In genomic region chr7:16420649-16421332, GRCh38 we compare ENCODE assay signal across 8 cellular contexts. TPM values are rescaled to one million over a fixed set of nuclear protein-coding genes. Genes with fewer than 3 reads are reported as not detected.
DNase-seq lines count a peak whose midpoint lies in the region; ATAC-seq, FAIRE-seq and TF ChIP-seq lines count a peak whose summit lies in the region.

No MANE protein-coding gene starts in this region.

- FAIRE-seq in keratinocyte (lab: Jason Lieb, UNC): peak; percentile 83

- H3K9me3 ChIP-seq in keratinocyte (ENCODE audit: control insufficient read depth, low read depth, low read length): no peaks in the 10 kb centered on the region

- ATAC-seq in GM18870 (IDR thresholded peaks at IDR 0.05; ENCODE audit: unreplicated experiment): peak; percentile 85
- peak; percentile 88 for ATAC-seq in HG03108 (IDR thresholded peaks at IDR 0.05; ENCODE audit: unreplicated experiment)

- peak overlapping the region; percentile 88 for H3K4me3 ChIP-seq in ACC112 (ENCODE audit: low read depth, low read length)
- peak overlapping the region; percentile 44 to 80 (median 65) for H3K4me3 ChIP-seq in keratinocyte (ENCODE audit: control insufficient read depth in 2 of 3, extremely low read depth in 1 of 3, insufficient read depth in 2 of 3, low read depth in 1 of 3, low read length in 3 of 3)

- H3K9me1 ChIP-seq in keratinocyte (ENCODE audit: control insufficient read depth, extremely low read depth, insufficient read depth, low read length): no peaks in the 10 kb centered on the region

- peak overlapping the region; percentile 97 for H3K4me2 ChIP-seq in keratinocyte (ENCODE audit: control insufficient read depth, extremely low read depth, insufficient read depth, low read depth, low read length)

- H2AFZ ChIP-seq in ACC112 (ENCODE audit: low read length, unreplicated experiment) (peak overlapping the region; percentile 96), keratinocyte (ENCODE audit: control insufficient read depth, low read length) (peak overlapping the region; percentile 97)

- H3K79me2 ChIP-seq in ACC112 (ENCODE audit: control insufficient read depth, insufficient read depth, low read length, unreplicated experiment) (no peaks in the 10 kb centered on the region), keratinocyte (ENCODE audit: control insufficient read depth, insufficient read depth, low read length) (no peaks in the 10 kb centered on the region)

- dilution Hi-C loops in keratinocyte (cut with MboI; ENCODE audit: extremely low pct_ligation_motif_present, low sequenced_read_pairs): no loop called here

- no peaks in the 10 kb centered on the region for H4K20me1 ChIP-seq in keratinocyte (ENCODE audit: control insufficient read depth, extremely low read depth, insufficient read depth, low read length)

- peak in 2 of 3 experiments; percentile 16 to 45 for TF ChIP-seq CTCF in keratinocyte (optimal IDR thresholded peaks at IDR 0.05 in 1 of 3, IDR thresholded peaks at IDR 0.05 in 1 of 3, conservative IDR thresholded peaks at IDR 0.05 in 1 of 3; ENCODE audit: extremely low read depth in 1 of 3, insufficient read depth in 2 of 3, low read length in 3 of 3)

- DNase-seq in NCI-H345 treated with DMSO at 0.1 percent for 48 hours (lab: John Stamatoyannopoulos, UW; ENCODE audit: unreplicated experiment) (peak; percentile 77), cerebellum (ENCODE audit: low spot score) (peak; percentile 83), keratinocyte (ENCODE audit: low read depth, low spot score) (peak; percentile 48)
- DNase-seq in activated CD4-positive, CD25-positive, alpha-beta regulatory T cell treated with anti-CD3 and anti-CD28 coated beads, Interleukin-2, amount 50 U/mL, for 72 hours: peak; percentile 78
- DNase-seq in stimulated activated CD4-positive, alpha-beta T cell treated with anti-CD3 and anti-CD28 coated beads, Interleukin-15, amount 100 ng/mL, for 1 hour (ENCODE audit: low read depth in 1 of 2, low spot score in 1 of 2): peak; percentile 42 to 65

- peak overlapping the region; percentile 86 for H3K9ac ChIP-seq in keratinocyte (ENCODE audit: control insufficient read depth, extremely low read depth, insufficient read depth, low read length)

- peaks cover 27% of the 10 kb centered on the region for H3K4me1 ChIP-seq in ACC112 (ENCODE audit: control insufficient read depth, insufficient read depth, low read length, unreplicated experiment)
- H3K4me1 ChIP-seq in keratinocyte (ENCODE audit: control insufficient read depth, extremely low read depth, insufficient read depth, low read length): peaks cover 22% of the 10 kb centered on the region

- H3K36me3 ChIP-seq in ACC112 (ENCODE audit: insufficient read depth, low read length): no peaks in the 10 kb centered on the region
- H3K36me3 ChIP-seq in keratinocyte (ENCODE audit: control insufficient read depth in 2 of 2, extremely low read depth in 1 of 2, insufficient read depth in 2 of 2, low read length in 2 of 2): no peaks in the 10 kb centered on the region

- H3K27ac ChIP-seq in ACC112 (ENCODE audit: low read depth, low read length): peak overlapping the region; percentile 90
- peak overlapping the region; percentile 86 for H3K27ac ChIP-seq in keratinocyte (ENCODE audit: control insufficient read depth, insufficient read depth, low read length)

- H3K27me3 ChIP-seq in ACC112 (ENCODE audit: insufficient read depth, low read length): no peaks in the 10 kb centered on the region
- no peaks in the 10 kb centered on the region for H3K27me3 ChIP-seq in keratinocyte (ENCODE audit: control insufficient read depth, extremely low read depth, insufficient read depth, low read length)

RNA-seq across cellular contexts. Expression of gene CRPPA, which starts 0.5 kb away (rescaled TPM):
- 7.5 TPM for total RNA-seq in cerebellum
- polyA plus RNA-seq in keratinocyte: 0.33 to 0.66 TPM (median 0.51 TPM) in 3 replicates
- polyA plus RNA-seq in keratinocyte (2011; ENCODE audit: low read depth): 0.79 TPM
- polyA plus RNA-seq in keratinocyte (2011; cell fraction: cytosol; rRNA removed): 0.31 and 0.79 TPM in 2 replicates
- 0.44 and 0.65 TPM in 2 replicates for polyA plus RNA-seq in keratinocyte (2011; cell fraction: nucleus; rRNA removed)
- 0.30 and 0.39 TPM in 2 replicates for polyA plus RNA-seq in keratinocyte (2012; ENCODE audit: low replicate concordance)
- polyA minus RNA-seq in keratinocyte: 0.10 to 1.5 TPM (median 0.73 TPM) in 3 replicates
- polyA minus RNA-seq in keratinocyte (2011; cell fraction: cytosol; rRNA and poly(A)+ RNA removed): 0.38 TPM
- 0.84 and 2.0 TPM in 2 replicates for polyA minus RNA-seq in keratinocyte (2011; cell fraction: nucleus; rRNA and poly(A)+ RNA removed)

RNA-seq across cellular contexts. Expression of gene SOSTDC1, which starts 44.7 kb away (rescaled TPM):
- 2.4 TPM for total RNA-seq in cerebellum
- polyA plus RNA-seq in keratinocyte: 0.31 to 0.63 TPM (median 0.32 TPM) in 3 replicates
- polyA plus RNA-seq in keratinocyte (2011; ENCODE audit: low read depth): not detected
- 0.22 and 0.23 TPM in 2 replicates for polyA plus RNA-seq in keratinocyte (2011; cell fraction: cytosol; rRNA removed)
- polyA plus RNA-seq in keratinocyte (2011; cell fraction: nucleus; rRNA removed): 0.16 and 0.22 TPM in 2 replicates
- 0.15 TPM in 1 of 2 replicates, not detected in the other for polyA plus RNA-seq in keratinocyte (2012; ENCODE audit: low replicate concordance)
- polyA minus RNA-seq in keratinocyte: not detected in 3 replicates
- polyA minus RNA-seq in keratinocyte (2011; cell fraction: cytosol; rRNA and poly(A)+ RNA removed): not detected
- polyA minus RNA-seq in keratinocyte (2011; cell fraction: nucleus; rRNA and poly(A)+ RNA removed): not detected in 2 replicates

Comparison
In these comparisons a context has a peak if more than half of its experiments do, and no peak if none do; other contexts are left out.
1. Peak in every context shown above with its lines: DNase-seq, ATAC-seq, H3K4me3 ChIP-seq and H3K27ac ChIP-seq.